ENCODE assay signal across 1 cellular context in genomic region chr9:81363916-81364480, GRCh38.
TF ChIP-seq lines count a peak whose summit lies in the region.

No MANE protein-coding gene starts in this region.

TF ChIP-seq in WTC11, 78 proteins besides CTCF, POLR2A, EP300 and RAD21 (continued from another document):
- TF ChIP-seq PREB (CRISPR knock-in tag; IDR thresholded peaks at IDR 0.05; ENCODE audit: borderline replicate concordance) = no peak
- no peak for TF ChIP-seq CDX4 (CRISPR knock-in tag; IDR thresholded peaks at IDR 0.05; ENCODE audit: borderline replicate concordance)
- TF ChIP-seq ZNF121 (CRISPR knock-in tag; IDR thresholded peaks at IDR 0.05) = no peak
- TF ChIP-seq RORB (CRISPR knock-in tag; IDR thresholded peaks at IDR 0.05) = no peak
- no peak for TF ChIP-seq ATF2 (CRISPR knock-in tag; IDR thresholded peaks at IDR 0.05; ENCODE audit: borderline replicate concordance, low read depth)
